ENCODE assay signal across 14 cellular contexts in genomic region chr20:38151455-38151854, GRCh38. TPM values are rescaled to one million over a fixed set of nuclear protein-coding genes. Genes with fewer than 3 reads are reported as not detected.
DNase-seq lines count a peak whose midpoint lies in the region; ATAC-seq and TF ChIP-seq lines count a peak whose summit lies in the region.
"Had no signal": no experiment of that assay in that cellular context is flagged by ENCODE, and none has a peak within 500 bp of the region (broad histone marks: within the 10 kb centered on the region; RNA-seq: fewer than 3 reads in every experiment).

No MANE protein-coding gene starts in this region.

- no peaks in the 10 kb centered on the region for H3K27me3 ChIP-seq in muscle layer of duodenum (ENCODE audit: low read depth, low read length)

- TF ChIP-seq CTCF in coronary artery (IDR thresholded peaks at IDR 0.05) (no peak), type B pancreatic cell (conservative IDR thresholded peaks at IDR 0.05) (no peak)

- ATAC-seq in HG02610 (IDR thresholded peaks at IDR 0.05; ENCODE audit: unreplicated experiment): no peak

- H3K4me3 ChIP-seq in coronary artery: no peak overlapping the region
- no peak overlapping the region for H3K4me3 ChIP-seq in muscle layer of duodenum (ENCODE audit: low read depth in 1 of 2, low read length in 2 of 2)

- peaks cover 18 to 22% of the 10 kb centered on the region in 2 donors for H3K36me3 ChIP-seq in muscle layer of duodenum (ENCODE audit: control insufficient read depth in 1 of 2, insufficient read depth in 2 of 2, low read length in 2 of 2)

- H3K9me3 ChIP-seq in muscle layer of duodenum (ENCODE audit: control insufficient read depth in 1 of 2, low read length in 2 of 2): no peaks in the 10 kb centered on the region

- H3K4me3 Mint-ChIP-seq in activated CD4-positive, alpha-beta T cell treated with anti-CD3 and anti-CD28 coated beads, Interleukin-2, amount 10 ng/mL, durations not matched to agents 7 days and 5 days: no peak overlapping the region
- no peak overlapping the region for H3K4me3 Mint-ChIP-seq in type B pancreatic cell

- H3K4me1 ChIP-seq in muscle layer of duodenum (ENCODE audit: control insufficient read depth in 1 of 2, insufficient read depth in 2 of 2, low read length in 2 of 2): peaks cover 11 to 14% of the 10 kb centered on the region in 2 donors

- H3K27ac ChIP-seq in coronary artery: peak overlapping the region; percentile 94 to 96
- H3K27ac ChIP-seq in muscle layer of duodenum (ENCODE audit: low read length): peak overlapping the region; percentile 82

- peaks cover 16% of the 10 kb centered on the region for H3K4me1 Mint-ChIP-seq in activated CD4-positive, alpha-beta T cell treated with anti-CD3 and anti-CD28 coated beads, Interleukin-2, amount 10 ng/mL, durations not matched to agents 7 days and 5 days
- peaks cover 34% of the 10 kb centered on the region for H3K4me1 Mint-ChIP-seq in type B pancreatic cell (ENCODE audit: unreplicated experiment)

- no peaks in the 10 kb centered on the region for H3K36me3 Mint-ChIP-seq in activated CD4-positive, alpha-beta T cell treated with anti-CD3 and anti-CD28 coated beads, Interleukin-2, amount 10 ng/mL, durations not matched to agents 7 days and 5 days (ENCODE audit: low read depth)
- no peaks in the 10 kb centered on the region for H3K36me3 Mint-ChIP-seq in type B pancreatic cell

- CTCF ChIA-PET in activated CD4-positive, alpha-beta T cell treated with anti-CD3 and anti-CD28 coated beads, Interleukin-2, amount 10 ng/mL, durations not matched to agents 7 days and 5 days (lab: Charles Lee): interaction anchor here (1.0 kb wide), 1 partner anchor 39 kb away, joined by 4 read pairs; no protein-coding TSS in a partner anchor

- peak overlapping the region; percentile 2 for H3K27ac Mint-ChIP-seq in activated CD4-positive, alpha-beta T cell treated with anti-CD3 and anti-CD28 coated beads, Interleukin-2, amount 10 ng/mL, durations not matched to agents 7 days and 5 days
- H3K27ac Mint-ChIP-seq in type B pancreatic cell: peak overlapping the region; percentile 68

- no peaks in the 10 kb centered on the region for H3K9me3 Mint-ChIP-seq in activated CD4-positive, alpha-beta T cell treated with anti-CD3 and anti-CD28 coated beads, Interleukin-2, amount 10 ng/mL, durations not matched to agents 7 days and 5 days
- no peaks in the 10 kb centered on the region for H3K9me3 Mint-ChIP-seq in type B pancreatic cell

- no peak for DNase-seq in activated CD4-positive, alpha-beta T cell treated with anti-CD3 and anti-CD28 coated beads, Interleukin-2, amount 10 ng/mL, durations not matched to agents 7 days and 5 days
- no peak for DNase-seq in activated CD4-positive, alpha-beta T cell treated with anti-CD3 and anti-CD28 coated beads, Interleukin-2, amount 50 U/mL, for 1 hour
- DNase-seq in coronary artery (ENCODE audit: low spot score): no peak
- no peak for DNase-seq in type B pancreatic cell (ENCODE audit: extremely low spot score, unreplicated experiment)
- no peak for DNase-seq in RKO (ENCODE audit: low spot score)
- DNase-seq in effector CD4-positive, alpha-beta T cell: no peak
- DNase-seq: activated CD4-positive, alpha-beta T cell treated with anti-CD3 and anti-CD28 coated beads for 4 hours; activated gamma-delta T cell; caudate nucleus; erythroblast; Karpas-422; NCI-H1930 had no signal

- POLR2A ChIA-PET in activated CD4-positive, alpha-beta T cell treated with anti-CD3 and anti-CD28 coated beads, Interleukin-2, amount 10 ng/mL, durations not matched to agents 7 days and 5 days (lab: Charles Lee): no interaction called here

- peaks cover 7% of the 10 kb centered on the region for H3K27me3 Mint-ChIP-seq in activated CD4-positive, alpha-beta T cell treated with anti-CD3 and anti-CD28 coated beads, Interleukin-2, amount 10 ng/mL, durations not matched to agents 7 days and 5 days
- no peaks in the 10 kb centered on the region for H3K27me3 Mint-ChIP-seq in type B pancreatic cell

RNA-seq across cellular contexts. Expression of gene TGM2, which starts 13.6 kb away (rescaled TPM):
- under 1 TPM; 0.07 to 0.21 TPM for total RNA-seq in activated CD4-positive, alpha-beta T cell treated with anti-CD3 and anti-CD28 coated beads, Interleukin-2, amount 10 ng/mL, durations not matched to agents 7 days and 5 days
- total RNA-seq in type B pancreatic cell (ENCODE audit: low replicate concordance): 28.6 and 31.7 TPM in 2 replicates

Comparison
In these comparisons a context has a peak if more than half of its experiments do, and no peak if none do; other contexts are left out.
1. RNA of gene TGM2, which starts 13.6 kb away (total RNA-seq): 28.6 to 31.7 TPM in type B pancreatic cell; 0.07 to 0.21 TPM in activated CD4-positive, alpha-beta T cell treated with anti-CD3 and anti-CD28 coated beads, Interleukin-2, amount 10 ng/mL, durations not matched to agents 7 days and 5 days; every median in the first group is over 10 times any median in the second.